Comparison of ENCODE assay signal across 15 cellular contexts in genomic region chr1:54384471-54384870, GRCh38. TPM values are rescaled to one million over a fixed set of nuclear protein-coding genes. Genes with fewer than 3 reads are reported as not detected.
DNase-seq lines count a peak whose midpoint lies in the region; ATAC-seq and TF ChIP-seq lines count a peak whose summit lies in the region.
"Had no signal": no experiment of that assay in that cellular context is flagged by ENCODE, and none has a peak within 500 bp of the region (broad histone marks: within the 10 kb centered on the region; RNA-seq: fewer than 3 reads in every experiment).

No MANE protein-coding gene starts in this region.

- no peak overlapping the region for H3K4me3 Mint-ChIP-seq in effector memory CD8-positive, alpha-beta T cell
- no peak overlapping the region for H3K4me3 Mint-ChIP-seq in nephron progenitor cell

- DNase-seq in left ventricle myocardium inferior (no peak), Right ventricle myocardium inferior (ENCODE audit: missing footprints) (no peak), nephron progenitor cell (no peak), vagina (ENCODE audit: extremely low spot score in 2 of 2) (no peak), sciatic nerve (ENCODE audit: low spot score) (no peak), SHP77 treated with DMSO at 0.1 percent for 48 hours (lab: John Stamatoyannopoulos, UW) (no peak)
- no peak for DNase-seq in effector memory CD8-positive, alpha-beta T cell
- DNase-seq: amniotic stem cell; MG63; NCI-H2081; NCI-H774; retina; stimulated activated naive CD8-positive, alpha-beta T cell treated with anti-CD3 and anti-CD28 coated beads, Interleukin-15, Interleukin-2, amounts not matched to agents 100 U/mL and 50 U/mL, for 24 hours had no signal

- H3K9me3 ChIP-seq in left ventricle myocardium inferior (replicated peaks) = no peaks in the 10 kb centered on the region
- no peaks in the 10 kb centered on the region for H3K9me3 ChIP-seq in vagina
- H3K9me3 ChIP-seq: MG63 had no signal

- H3K4me3 ChIP-seq in left ventricle myocardium inferior (no peak overlapping the region), vagina (no peak overlapping the region)
- H3K4me3 ChIP-seq: MG63 had no signal

- no peaks in the 10 kb centered on the region for H3K27me3 ChIP-seq in left ventricle myocardium inferior (ENCODE audit: low read depth)
- H3K27me3 ChIP-seq in vagina = no peaks in the 10 kb centered on the region
- H3K27me3 ChIP-seq: MG63 had no signal

- H3K27ac Mint-ChIP-seq in effector memory CD8-positive, alpha-beta T cell = peak overlapping the region; percentile 0 to 82
- peak overlapping the region; percentile 86 for H3K27ac Mint-ChIP-seq in nephron progenitor cell

- H3K27ac ChIP-seq in left ventricle myocardium inferior (replicated peaks) (peak overlapping the region; percentile 78), vagina (peak overlapping the region; percentile 46)

- intact Hi-C loops in left ventricle myocardium inferior (cut with micrococcal nuclease) = no loop called here
- intact Hi-C loops in Right ventricle myocardium inferior (cut with DNase I) = no loop called here
- intact Hi-C loops in vagina (cut with DNase I) = no loop called here
- intact Hi-C loops in sciatic nerve (cut with DNase I) = loop anchor here (10.0 kb wide), 1 partner anchor 50 kb away; no protein-coding TSS in a partner anchor

- no peaks in the 10 kb centered on the region for H3K9me3 Mint-ChIP-seq in effector memory CD8-positive, alpha-beta T cell
- H3K9me3 Mint-ChIP-seq in nephron progenitor cell = no peaks in the 10 kb centered on the region

- H3K4me1 Mint-ChIP-seq in effector memory CD8-positive, alpha-beta T cell (ENCODE audit: low read depth in 2 of 2) = peaks cover 54% of the 10 kb centered on the region in 2 donors
- H3K4me1 Mint-ChIP-seq in nephron progenitor cell = peaks cover 56% of the 10 kb centered on the region

- ATAC-seq in Right ventricle myocardium inferior (no peak), sciatic nerve (no peak), HG03135 (IDR thresholded peaks at IDR 0.05; ENCODE audit: unreplicated experiment) (no peak)
- no peak for ATAC-seq in effector memory CD8-positive, alpha-beta T cell (replicated peaks)
- ATAC-seq: activated CD4-positive, CD25-positive, alpha-beta regulatory T cell treated with anti-CD3 and anti-CD28 coated beads, Interleukin-2, amount 50 U/mL, for 24 hours; stimulated activated naive CD8-positive, alpha-beta T cell treated with anti-CD3 and anti-CD28 coated beads, Interleukin-15, Interleukin-2, amounts not matched to agents 100 U/mL and 50 U/mL, for 24 hours had no signal

- H3K36me3 ChIP-seq in left ventricle myocardium inferior (no peaks in the 10 kb centered on the region), vagina (no peaks in the 10 kb centered on the region)
- H3K36me3 ChIP-seq: MG63 had no signal

- H3K4me1 ChIP-seq in left ventricle myocardium inferior (peaks cover 76% of the 10 kb centered on the region), vagina (peaks cover 60% of the 10 kb centered on the region)

- H3K27me3 Mint-ChIP-seq in effector memory CD8-positive, alpha-beta T cell = no peaks in the 10 kb centered on the region
- H3K27me3 Mint-ChIP-seq in nephron progenitor cell (ENCODE audit: low read depth, poor library complexity) = no peaks in the 10 kb centered on the region

- TF ChIP-seq POLR2A in vagina (IDR thresholded peaks at IDR 0.05) = no peak

- no peak for TF ChIP-seq CTCF in left ventricle myocardium inferior (IDR thresholded peaks at IDR 0.05; ENCODE audit: borderline replicate concordance)
- no peak for TF ChIP-seq CTCF in nephron progenitor cell (IDR thresholded peaks at IDR 0.05)
- TF ChIP-seq CTCF in vagina (IDR thresholded peaks at IDR 0.05) = no peak

- H3K36me3 Mint-ChIP-seq in effector memory CD8-positive, alpha-beta T cell (ENCODE audit: insufficient read depth) = peaks cover 37% of the 10 kb centered on the region
- H3K36me3 Mint-ChIP-seq in nephron progenitor cell (ENCODE audit: low read depth) = peaks cover 54% of the 10 kb centered on the region

RNA-seq across cellular contexts. Expression of gene SSBP3, which starts 21.7 kb away (rescaled TPM):
- 57.7 TPM for total RNA-seq in left ventricle myocardium inferior
- total RNA-seq in Right ventricle myocardium inferior = 53.6 TPM
- total RNA-seq in vagina = 70.7 TPM
- 104 TPM for total RNA-seq in sciatic nerve
